ENCODE assay signal across 33 cellular contexts in genomic region chr12:126897102-126897501, GRCh38.
"Had no signal": no experiment of that assay in that cellular context is flagged by ENCODE, and none has a peak within 500 bp of the region (broad histone marks: within the 10 kb centered on the region; RNA-seq: fewer than 3 reads in every experiment).

No MANE protein-coding gene starts in this region.

- ATAC-seq: activated CD8-positive, alpha-beta T cell treated with anti-CD3 and anti-CD28 coated beads for 36 hours; activated naive CD4-positive, alpha-beta T cell treated with anti-CD3 and anti-CD28 coated beads, Interleukin-2, amount 50 U/mL, for 72 hours; activated T-cell treated with anti-CD3 and anti-CD28 coated beads, Interleukin-2, amount 50 U/mL, for 4 hours; activated T-cell treated with anti-CD3 and anti-CD28 coated beads, Interleukin-2, amount 50 U/mL, for 72 hours; activated T-helper 17 cell treated with anti-CD3 and anti-CD28 coated beads, Interleukin-2, amount 50 U/mL, for 72 hours; body of pancreas had no signal

- H3K4me3 ChIP-seq: adrenal gland, body of pancreas, breast epithelium had no signal

- FAIRE-seq: astrocyte, TTC549 had no signal

- DNase-seq: activated B cell treated with CpG ODN at 0.5 μM for 24 hours; activated CD4-positive, alpha-beta memory T cell treated with anti-CD3 and anti-CD28 coated beads for 36 hours; activated CD4-positive, alpha-beta T cell treated with anti-CD3 and anti-CD28 coated beads for 4 hours; activated CD4-positive, alpha-beta T cell treated with anti-CD3 and anti-CD28 coated beads, Interleukin-2, amount 10 ng/mL, durations not matched to agents 24 days and 14 days; activated CD4-positive, alpha-beta T cell treated with anti-CD3 and anti-CD28 coated beads, Interleukin-2, amount 50 U/mL, for 1 hour; activated CD4-positive, alpha-beta T cell treated with anti-CD3 and anti-CD28 coated beads, Interleukin-2, amount 50 U/mL, for 4 hours; activated CD4-positive, CD25-positive, alpha-beta regulatory T cell treated with anti-CD3 and anti-CD28 coated beads, Interleukin-2, amount 50 U/mL, for 72 hours; activated CD8-positive, alpha-beta memory T cell treated with anti-CD3 and anti-CD28 coated beads, Interleukin-2, amount 50 U/mL, for 4 hours; activated CD8-positive, alpha-beta T cell treated with anti-CD3 and anti-CD28 coated beads for 36 hours; activated effector memory CD4-positive, alpha-beta T cell treated with anti-CD3 and anti-CD28 coated beads, Interleukin-2, amount 50 U/mL, for 16 hours; activated gamma-delta T cell treated with Interleukin-2 at 50 U/mL for 16 hours; activated naive CD4-positive, alpha-beta T cell; activated naive CD4-positive, alpha-beta T cell treated with anti-CD3 and anti-CD28 coated beads for 36 hours; activated naive CD4-positive, alpha-beta T cell treated with anti-CD3 and anti-CD28 coated beads, Interleukin-2, amount 50 U/mL, for 16 hours; activated naive CD8-positive, alpha-beta T cell treated with anti-CD3 and anti-CD28 coated beads for 36 hours; activated T-cell treated with anti-CD3 and anti-CD28 coated beads for 4 hours; activated T-cell treated with anti-CD3 and anti-CD28 coated beads, Interleukin-2, amount 50 U/mL, for 1 hour; activated T-cell treated with anti-CD3 and anti-CD28 coated beads, Interleukin-2, amount 50 U/mL, for 4 hours; activated T-cell treated with anti-CD3 and anti-CD28 coated beads, Interleukin-2, amount 50 U/mL, for 72 hours; adrenal gland; amniotic stem cell; aorta; body of pancreas; brain microvascular endothelial cell; central memory CD4-positive, alpha-beta T cell; T-helper 2 cell; T-helper 9 cell had no signal

- H3K4me1 ChIP-seq: adrenal gland, body of pancreas, breast epithelium had no signal

- H3K27ac ChIP-seq: adrenal gland, body of pancreas, brain microvascular endothelial cell, VCaP had no signal

- H3K27me3 ChIP-seq: adrenal gland, body of pancreas, brain microvascular endothelial cell, breast epithelium had no signal

- H3K36me3 ChIP-seq: adrenal gland, brain microvascular endothelial cell, breast epithelium had no signal

- H3K9me3 ChIP-seq: adrenal gland, body of pancreas, breast epithelium had no signal
